27 cellular contexts compared by ENCODE assay signal in the genomic region with DNA sequence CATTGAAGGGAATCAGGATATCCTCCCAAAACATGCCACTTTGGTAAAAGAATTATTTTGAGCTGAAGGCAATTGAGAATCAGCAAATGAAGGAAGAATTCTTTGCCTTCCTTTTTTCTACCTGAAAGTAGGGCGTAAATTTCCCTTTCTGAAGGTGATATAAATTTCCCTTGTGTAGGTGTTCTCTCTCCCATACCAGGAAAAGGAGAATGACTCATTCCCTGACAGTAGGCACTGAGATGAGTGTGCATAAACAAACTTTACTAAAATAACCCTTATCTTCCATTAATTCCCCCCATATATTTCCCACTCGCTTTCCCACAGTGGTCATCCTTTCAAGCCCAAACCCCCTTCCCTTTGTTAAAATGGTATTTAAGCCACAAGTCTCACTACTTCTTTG.
"Had no signal": no experiment of that assay in that cellular context is flagged by ENCODE, and none has a peak within 500 bp of the region (broad histone marks: within the 10 kb centered on the region; RNA-seq: fewer than 3 reads in every experiment).

No MANE protein-coding gene starts in this region.

- ATAC-seq: left lung, lower lobe of right lung, natural killer cell, right cardiac atrium, upper lobe of right lung had no signal

- H3K27ac ChIP-seq: colonic mucosa, left lung, lower lobe of right lung, neural progenitor cell, suprapubic skin, tibial artery, upper lobe of right lung had no signal

- H3K4me3 Mint-ChIP-seq: activated CD4-positive, alpha-beta memory T cell treated with anti-CD3 and anti-CD28 coated beads for 36 hours; activated CD4-positive, alpha-beta T cell treated with anti-CD3 and anti-CD28 coated beads, Interleukin-2, amount 10 ng/mL, durations not matched to agents 24 days and 14 days; activated naive CD4-positive, alpha-beta T cell treated with anti-CD3 and anti-CD28 coated beads, Interleukin-2, amount 10 ng/mL, durations not matched to agents 7 days and 5 days; activated T-helper 1 cell treated with anti-CD3 and anti-CD28 coated beads, Interleukin-12 subunit alpha, Interleukin-12 subunit beta, Interleukin-2, Interleukin-4 antibody, amounts not matched to agents 30 ng/mL and 10 ng/mL and 1 ng/mL, durations not matched to agents 14 hours and 24 hours and 36 hours; natural killer cell; neural progenitor cell had no signal

- H3K36me3 ChIP-seq: colonic mucosa, left lung, lower lobe of right lung, neural progenitor cell, suprapubic skin, tibial artery, upper lobe of right lung had no signal

- H3K4me1 ChIP-seq: colonic mucosa, left lung, lower lobe of right lung, neural progenitor cell, suprapubic skin, tibial artery, upper lobe of right lung had no signal

- H3K9me3 Mint-ChIP-seq: neural progenitor cell had no signal

- H2AFZ ChIP-seq: neural progenitor cell had no signal

- H3K27me3 ChIP-seq: colonic mucosa, left lung, neural progenitor cell, suprapubic skin, tibial artery, upper lobe of right lung had no signal

- H3K9me3 ChIP-seq: colonic mucosa, lower lobe of right lung, suprapubic skin, tibial artery, upper lobe of right lung had no signal

- H3K27ac Mint-ChIP-seq: activated CD4-positive, alpha-beta memory T cell treated with anti-CD3 and anti-CD28 coated beads for 36 hours; activated CD4-positive, alpha-beta T cell treated with anti-CD3 and anti-CD28 coated beads, Interleukin-2, amount 10 ng/mL, durations not matched to agents 24 days and 14 days; activated naive CD4-positive, alpha-beta T cell treated with anti-CD3 and anti-CD28 coated beads, Interleukin-2, amount 10 ng/mL, durations not matched to agents 7 days and 5 days; activated T-helper 1 cell treated with anti-CD3 and anti-CD28 coated beads, Interleukin-12 subunit alpha, Interleukin-12 subunit beta, Interleukin-2, Interleukin-4 antibody, amounts not matched to agents 30 ng/mL and 10 ng/mL and 1 ng/mL, durations not matched to agents 14 hours and 24 hours and 36 hours; natural killer cell; neural progenitor cell had no signal

- H3K9ac ChIP-seq: neural progenitor cell had no signal

- H3K4me3 ChIP-seq: colonic mucosa, left lung, lower lobe of right lung, neural progenitor cell, suprapubic skin, tibial artery, upper lobe of right lung had no signal

- DNase-seq: activated CD4-positive, alpha-beta memory T cell treated with anti-CD3 and anti-CD28 coated beads for 36 hours; activated CD4-positive, alpha-beta T cell treated with anti-CD3 and anti-CD28 coated beads, Interleukin-2, amount 10 ng/mL, durations not matched to agents 24 days and 14 days; activated CD4-positive, CD25-positive, alpha-beta regulatory T cell treated with anti-CD3 and anti-CD28 coated beads, Interleukin-2, amount 50 U/mL, for 72 hours; activated CD8-positive, alpha-beta memory T cell treated with anti-CD3 and anti-CD28 coated beads, Interleukin-2, amount 50 U/mL, for 4 hours; activated effector memory CD4-positive, alpha-beta T cell treated with anti-CD3 and anti-CD28 coated beads, Interleukin-2, amount 50 U/mL, for 16 hours; activated naive CD4-positive, alpha-beta T cell treated with anti-CD3 and anti-CD28 coated beads, Interleukin-2, amount 10 ng/mL, durations not matched to agents 7 days and 5 days; activated T-cell treated with anti-CD3 and anti-CD28 coated beads, Interleukin-2, amount 50 U/mL, for 1 hour; amygdala; cerebellar nuclear complex; colonic mucosa; effector CD8-positive, alpha-beta T cell; erythroblast; hippocampal formation; left lung; lower lobe of right lung; mesendoderm; natural killer cell; right cardiac atrium; stimulated activated CD4-positive, alpha-beta T cell treated with anti-CD3 and anti-CD28 coated beads, Interleukin-15, amount 100 ng/mL, for 24 hours; stimulated activated CD4-positive, alpha-beta T cell treated with anti-CD3 and anti-CD28 coated beads, Interleukin-2, amount 100 ng/mL, for 24 hours; stimulated activated naive CD4-positive, alpha-beta T cell; T-helper 2 cell; tibial artery; upper lobe of right lung had no signal

- H3K4me1 Mint-ChIP-seq: activated CD4-positive, alpha-beta T cell treated with anti-CD3 and anti-CD28 coated beads, Interleukin-2, amount 10 ng/mL, durations not matched to agents 24 days and 14 days; activated naive CD4-positive, alpha-beta T cell treated with anti-CD3 and anti-CD28 coated beads, Interleukin-2, amount 10 ng/mL, durations not matched to agents 7 days and 5 days; natural killer cell had no signal

- H3K4me2 ChIP-seq: neural progenitor cell had no signal

- H3K36me3 Mint-ChIP-seq: activated CD4-positive, alpha-beta memory T cell treated with anti-CD3 and anti-CD28 coated beads for 36 hours; activated naive CD4-positive, alpha-beta T cell treated with anti-CD3 and anti-CD28 coated beads, Interleukin-2, amount 10 ng/mL, durations not matched to agents 7 days and 5 days; natural killer cell; neural progenitor cell had no signal
